24 cellular contexts compared by ENCODE assay signal in the genomic region with DNA sequence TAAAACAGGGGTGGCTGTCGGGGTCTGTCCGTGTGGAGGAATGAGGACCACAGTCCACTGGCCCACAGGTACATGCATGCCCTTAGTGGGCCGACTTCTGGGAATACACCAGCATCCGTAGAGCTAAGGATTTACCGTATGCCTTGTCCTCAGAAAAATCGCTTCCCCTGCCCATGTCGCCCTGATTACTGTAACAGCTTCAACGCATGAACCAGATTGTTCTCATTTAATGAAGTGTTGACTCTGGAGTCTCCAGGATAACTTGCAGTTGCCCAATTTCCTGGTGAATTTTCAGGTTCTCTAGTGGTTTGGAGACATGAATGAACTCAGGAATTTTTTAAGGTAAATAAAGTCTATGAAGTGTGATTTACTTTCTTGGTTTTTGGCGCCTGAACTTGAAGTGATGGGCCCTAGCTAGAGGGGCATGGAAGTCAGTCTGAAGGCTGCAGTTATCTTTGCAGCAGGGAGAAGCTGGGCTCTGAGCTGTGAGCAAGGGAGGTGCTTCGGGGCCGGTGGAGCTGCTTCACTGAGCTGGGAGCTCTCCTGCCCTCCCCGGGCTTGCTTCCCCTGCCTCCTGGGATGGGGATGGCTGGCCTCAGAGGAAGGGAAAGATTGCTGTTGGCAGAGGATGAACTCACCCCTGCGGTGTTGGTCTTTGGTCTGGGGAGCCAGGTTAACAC. TPM values are rescaled to one million over a fixed set of nuclear protein-coding genes. Genes with fewer than 3 reads are reported as not detected.
DNase-seq lines count a peak whose midpoint lies in the region; ATAC-seq and TF ChIP-seq lines count a peak whose summit lies in the region.
"Had no signal": no experiment of that assay in that cellular context is flagged by ENCODE, and none has a peak within 500 bp of the region (broad histone marks: within the 10 kb centered on the region; RNA-seq: fewer than 3 reads in every experiment).

No MANE protein-coding gene starts in this region.

- H3K79me2 ChIP-seq in GM23248 (ENCODE audit: insufficient read depth), result peaks cover 39% of the 10 kb centered on the region

- no peaks in the 10 kb centered on the region for H3F3A ChIP-seq in GM23248 (ENCODE audit: insufficient read depth)

- in situ Hi-C loops in GM23248 (cut with MboI), result no loop called here

- no peaks in the 10 kb centered on the region for H3K9me2 ChIP-seq in GM23248 (ENCODE audit: insufficient read depth)

- H3K27ac ChIP-seq in GM23248, result no peak overlapping the region
- H3K27ac ChIP-seq: body of pancreas, pancreas, Peyer's patch, testis had no signal

- ATAC-seq in WTC11, result peak; percentile 43
- no peak for ATAC-seq in HG02610 (IDR thresholded peaks at IDR 0.05; ENCODE audit: unreplicated experiment)
- ATAC-seq in HG03342 (IDR thresholded peaks at IDR 0.05; ENCODE audit: unreplicated experiment), result no peak
- ATAC-seq: activated CD8-positive, alpha-beta T cell treated with anti-CD3 and anti-CD28 coated beads for 36 hours; activated naive CD8-positive, alpha-beta T cell treated with anti-CD3 and anti-CD28 coated beads, Interleukin-2, amount 50 U/mL, for 24 hours; body of pancreas; gastroesophageal sphincter; pancreas had no signal

- H3K9me3 ChIP-seq in GM23248 (ENCODE audit: low read depth), result no peaks in the 10 kb centered on the region
- H3K9me3 ChIP-seq: body of pancreas, gastroesophageal sphincter, pancreas, Peyer's patch, testis had no signal

- no peak overlapping the region for H3K4me3 ChIP-seq in GM23248
- H3K4me3 ChIP-seq: body of pancreas, gastroesophageal sphincter, pancreas, Peyer's patch, testis had no signal

- no peaks in the 10 kb centered on the region for H4K20me1 ChIP-seq in GM23248 (ENCODE audit: insufficient read depth)

- H3K4me3 Mint-ChIP-seq in WTC11, result no peak overlapping the region
- H3K4me3 Mint-ChIP-seq: activated CD8-positive, alpha-beta T cell treated with anti-CD3 and anti-CD28 coated beads for 36 hours; activated naive CD8-positive, alpha-beta T cell treated with anti-CD3 and anti-CD28 coated beads, Interleukin-2, amount 50 U/mL, for 24 hours; CD4-positive, alpha-beta T cell; HFFc6 had no signal

- DNase-seq in GM23248, result peak; percentile 39
- peak; percentile 33 for DNase-seq in WTC11 (ENCODE audit: low spot score)
- peak; percentile 65 for DNase-seq in left kidney (ENCODE audit: low read depth, low spot score)
- DNase-seq in retina, result peak; percentile 19
- DNase-seq in midbrain (lab: John Stamatoyannopoulos, UW), result no peak
- DNase-seq: activated CD4-positive, CD25-positive, alpha-beta regulatory T cell treated with anti-CD3 and anti-CD28 coated beads, Interleukin-2, amount 50 U/mL, for 72 hours; activated CD8-positive, alpha-beta T cell treated with anti-CD3 and anti-CD28 coated beads for 36 hours; activated effector memory CD4-positive, alpha-beta T cell treated with anti-CD3 and anti-CD28 coated beads, Interleukin-2, amount 50 U/mL, for 16 hours; activated naive CD8-positive, alpha-beta T cell treated with anti-CD3 and anti-CD28 coated beads, Interleukin-2, amount 50 U/mL, for 24 hours; activated T-cell treated with anti-CD3 and anti-CD28 coated beads for 4 hours; body of pancreas; CD4-positive, alpha-beta T cell; effector CD4-positive, alpha-beta T cell; NCI-H1436 treated with DMSO at 0.1 percent for 48 hours; NCI-H510A treated with DMSO at 0.1 percent for 48 hours; pancreas; stimulated activated naive CD4-positive, alpha-beta T cell treated with Interleukin-2 at 50 U/mL for 16 hours; testis had no signal

- no peak for TF ChIP-seq CTCF in WTC11 (IDR thresholded peaks at IDR 0.05)

- H3K36me3 Mint-ChIP-seq in WTC11, result peaks cover 3% of the 10 kb centered on the region

- H3K9me3 Mint-ChIP-seq in WTC11, result no peaks in the 10 kb centered on the region
- H3K9me3 Mint-ChIP-seq: activated CD8-positive, alpha-beta T cell treated with anti-CD3 and anti-CD28 coated beads for 36 hours; activated naive CD8-positive, alpha-beta T cell treated with anti-CD3 and anti-CD28 coated beads, Interleukin-2, amount 50 U/mL, for 24 hours; CD4-positive, alpha-beta T cell; HFFc6 had no signal

- 46 to 48% methylated on average over 13 of the region's 13 CpGs for WGBS in GM23248 (ENCODE audit: low coverage in 1 of 2, low lambda C conversion rate in 2 of 2, missing lambda C conversion rate in 2 of 2), 2 experiments

- no peak overlapping the region for H3K4me2 ChIP-seq in GM23248 (ENCODE audit: unreplicated experiment)

- no peaks in the 10 kb centered on the region for H3K27me3 ChIP-seq in GM23248 (replicated peaks; ENCODE audit: insufficient read depth)
- H3K27me3 ChIP-seq: body of pancreas, gastroesophageal sphincter, pancreas, Peyer's patch, testis had no signal

- H3K4me1 ChIP-seq in GM23248 (ENCODE audit: insufficient read depth), result peaks cover 26% of the 10 kb centered on the region

- H3K4me1 Mint-ChIP-seq in WTC11, result peaks cover 92% of the 10 kb centered on the region
- H3K4me1 Mint-ChIP-seq: activated naive CD8-positive, alpha-beta T cell treated with anti-CD3 and anti-CD28 coated beads, Interleukin-2, amount 50 U/mL, for 24 hours had no signal

- no peaks in the 10 kb centered on the region for H3K36me3 ChIP-seq in GM23248 (ENCODE audit: low read depth)
- H3K36me3 ChIP-seq: gastroesophageal sphincter, pancreas, Peyer's patch had no signal

- peak overlapping the region; percentile 85 for H3K27ac Mint-ChIP-seq in WTC11
- H3K27ac Mint-ChIP-seq: activated CD8-positive, alpha-beta T cell treated with anti-CD3 and anti-CD28 coated beads for 36 hours; activated naive CD8-positive, alpha-beta T cell treated with anti-CD3 and anti-CD28 coated beads, Interleukin-2, amount 50 U/mL, for 24 hours; CD4-positive, alpha-beta T cell had no signal

- H2AFZ ChIP-seq in GM23248, result no peak overlapping the region

- no peaks in the 10 kb centered on the region for H3K27me3 Mint-ChIP-seq in WTC11 (ENCODE audit: low read depth)
- H3K27me3 Mint-ChIP-seq: activated naive CD8-positive, alpha-beta T cell treated with anti-CD3 and anti-CD28 coated beads, Interleukin-2, amount 50 U/mL, for 24 hours had no signal

- no peak overlapping the region for H3K9ac ChIP-seq in GM23248

- CTCF ChIA-PET in WTC11 (lab: Charles Lee), result interaction anchor here (0.7 to 3.5 kb wide), 14 partner anchors 18 to 139 kb away, joined by 3 to 23 read pairs (median 5); no protein-coding TSS in a partner anchor

- POLR2A ChIA-PET in WTC11 (lab: Charles Lee), result interaction anchor here (1.4 kb wide), 1 partner anchor 19 kb away, joined by 3 read pairs; no protein-coding TSS in a partner anchor

TF ChIP-seq in WTC11, 78 proteins besides CTCF, POLR2A, EP300 and RAD21:
- TF ChIP-seq, protein P1, sequence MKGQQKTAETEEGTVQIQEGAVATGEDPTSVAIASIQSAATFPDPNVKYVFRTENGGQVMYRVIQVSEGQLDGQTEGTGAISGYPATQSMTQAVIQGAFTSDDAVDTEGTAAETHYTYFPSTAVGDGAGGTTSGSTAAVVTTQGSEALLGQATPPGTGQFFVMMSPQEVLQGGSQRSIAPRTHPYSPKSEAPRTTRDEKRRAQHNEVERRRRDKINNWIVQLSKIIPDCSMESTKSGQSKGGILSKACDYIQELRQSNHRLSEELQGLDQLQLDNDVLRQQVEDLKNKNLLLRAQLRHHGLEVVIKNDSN (CRISPR knock-in tag; IDR thresholded peaks at IDR 0.05), result no peak
- TF ChIP-seq AR (CRISPR knock-in tag; IDR thresholded peaks at IDR 0.05), result no peak
- TF ChIP-seq CBFB (CRISPR knock-in tag; IDR thresholded peaks at IDR 0.05; ENCODE audit: low read depth), result no peak
- TF ChIP-seq, protein P2, sequence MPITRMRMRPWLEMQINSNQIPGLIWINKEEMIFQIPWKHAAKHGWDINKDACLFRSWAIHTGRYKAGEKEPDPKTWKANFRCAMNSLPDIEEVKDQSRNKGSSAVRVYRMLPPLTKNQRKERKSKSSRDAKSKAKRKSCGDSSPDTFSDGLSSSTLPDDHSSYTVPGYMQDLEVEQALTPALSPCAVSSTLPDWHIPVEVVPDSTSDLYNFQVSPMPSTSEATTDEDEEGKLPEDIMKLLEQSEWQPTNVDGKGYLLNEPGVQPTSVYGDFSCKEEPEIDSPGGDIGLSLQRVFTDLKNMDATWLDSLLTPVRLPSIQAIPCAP (CRISPR knock-in tag; IDR thresholded peaks at IDR 0.05), result no peak

RNA-seq across cellular contexts. Expression of gene TCF7L1, which starts 27.9 kb away (rescaled TPM):
- total RNA-seq in GM23248 (2014; rRNA removed; shearing (Covaris generic)), result 0.38 and 0.65 TPM in 2 replicates
- 1.8 and 1.9 TPM in 2 replicates for polyA plus RNA-seq in GM23248 (2016; fragmentation: Nextera tagmentation; extraction: Ambion mirVana)
- 104 to 108 TPM (median 106 TPM) in 3 replicates for total RNA-seq in WTC11 (2021)
- total RNA-seq: activated CD8-positive, alpha-beta T cell treated with anti-CD3 and anti-CD28 coated beads for 36 hours; CD4-positive, alpha-beta T cell; T-helper 1 cell treated with Interleukin-12 subunit alpha and Interleukin-12 subunit beta and Interleukin-4 antibody, amounts not matched to agents 30 ng/mL and 1 ng/mL, for 36 hours had no signal

Comparison
In these comparisons a context has a peak if more than half of its experiments do, and no peak if none do; other contexts are left out.
1. RNA of gene TCF7L1, which starts 27.9 kb away (total RNA-seq): 104 to 108 TPM in WTC11; 0.38 to 0.65 TPM in GM23248; every median in the first group is over 10 times any median in the second.